ENCODE assay signal across 21 cellular contexts in the genomic region with DNA sequence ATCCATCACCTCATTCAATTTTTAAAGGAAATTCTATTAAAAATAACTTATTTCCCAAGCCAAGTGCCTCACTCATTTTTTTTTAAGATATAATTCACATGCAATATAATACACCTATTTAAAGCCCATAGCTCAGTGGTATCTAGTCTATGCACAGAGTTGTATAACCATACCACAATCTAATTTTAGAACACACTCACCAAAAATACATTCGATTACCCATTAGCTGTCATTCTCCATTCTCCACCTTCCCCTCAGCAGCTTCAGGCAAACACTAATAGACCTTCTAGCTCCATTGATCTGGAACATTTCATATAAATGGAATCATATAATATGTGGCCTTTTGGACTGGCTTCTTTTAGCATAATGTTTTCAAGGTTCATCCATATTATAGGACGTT.
"Had no signal": no experiment of that assay in that cellular context is flagged by ENCODE, and none has a peak within 500 bp of the region (broad histone marks: within the 10 kb centered on the region; RNA-seq: fewer than 3 reads in every experiment).

No MANE protein-coding gene starts in this region.

- H3K27ac Mint-ChIP-seq: activated CD8-positive, alpha-beta T cell treated with anti-CD3 and anti-CD28 coated beads for 36 hours; activated naive CD4-positive, alpha-beta T cell treated with anti-CD3 and anti-CD28 coated beads, Interleukin-2, amount 50 U/mL, for 24 hours; endodermal cell; nephron had no signal

- H3K27ac ChIP-seq: left lung, skin epidermis, transverse colon, WERI-Rb-1 had no signal

- H3K36me3 ChIP-seq: gastrocnemius medialis, left lung, transverse colon, WERI-Rb-1 had no signal

- H3K27me3 ChIP-seq: dorsolateral prefrontal cortex, gastrocnemius medialis, hepatocyte, left lung, transverse colon had no signal

- H3K4me3 ChIP-seq: dorsolateral prefrontal cortex, gastrocnemius medialis, hepatocyte, left lung, skin epidermis, transverse colon had no signal

- H3K79me2 ChIP-seq: hepatocyte had no signal

- H3K36me3 Mint-ChIP-seq: activated naive CD4-positive, alpha-beta T cell treated with anti-CD3 and anti-CD28 coated beads, Interleukin-2, amount 50 U/mL, for 24 hours had no signal

- DNase-seq: activated CD4-positive, alpha-beta T cell treated with anti-CD3 and anti-CD28 coated beads for 48 hours; activated CD8-positive, alpha-beta T cell treated with anti-CD3 and anti-CD28 coated beads for 36 hours; activated effector memory CD4-positive, alpha-beta T cell treated with anti-CD3 and anti-CD28 coated beads, Interleukin-2, amount 50 U/mL, for 16 hours; activated T-cell treated with anti-CD3 and anti-CD28 coated beads, Interleukin-2, amount 50 U/mL, for 48 hours; dorsolateral prefrontal cortex; endodermal cell; erythroblast; gastrocnemius medialis; left lung; mesenchymal stem cell; occipital lobe; stimulated activated CD4-positive, alpha-beta T cell treated with anti-CD3 and anti-CD28 coated beads, Interleukin-15, amount 100 ng/mL, for 24 hours; stimulated activated CD4-positive, alpha-beta T cell treated with anti-CD3 and anti-CD28 coated beads, Interleukin-4, amount 100 ng/mL, for 1 hour; stimulated activated naive CD4-positive, alpha-beta T cell treated with Interleukin-2 at 50 U/mL for 16 hours; substantia nigra; transverse colon; WERI-Rb-1 had no signal

- H3K27me3 Mint-ChIP-seq: activated naive CD4-positive, alpha-beta T cell treated with anti-CD3 and anti-CD28 coated beads, Interleukin-2, amount 50 U/mL, for 24 hours had no signal

- H3K4me3 Mint-ChIP-seq: activated CD8-positive, alpha-beta T cell treated with anti-CD3 and anti-CD28 coated beads for 36 hours; activated naive CD4-positive, alpha-beta T cell treated with anti-CD3 and anti-CD28 coated beads, Interleukin-2, amount 50 U/mL, for 24 hours; endodermal cell; nephron had no signal

- H3K4me2 ChIP-seq: hepatocyte had no signal

- H2AFZ ChIP-seq: hepatocyte had no signal

- ATAC-seq: activated CD8-positive, alpha-beta T cell treated with anti-CD3 and anti-CD28 coated beads for 36 hours; gastrocnemius medialis; left lung had no signal

- H3K9me3 ChIP-seq: gastrocnemius medialis, left lung, transverse colon had no signal
